In the genomic region with DNA sequence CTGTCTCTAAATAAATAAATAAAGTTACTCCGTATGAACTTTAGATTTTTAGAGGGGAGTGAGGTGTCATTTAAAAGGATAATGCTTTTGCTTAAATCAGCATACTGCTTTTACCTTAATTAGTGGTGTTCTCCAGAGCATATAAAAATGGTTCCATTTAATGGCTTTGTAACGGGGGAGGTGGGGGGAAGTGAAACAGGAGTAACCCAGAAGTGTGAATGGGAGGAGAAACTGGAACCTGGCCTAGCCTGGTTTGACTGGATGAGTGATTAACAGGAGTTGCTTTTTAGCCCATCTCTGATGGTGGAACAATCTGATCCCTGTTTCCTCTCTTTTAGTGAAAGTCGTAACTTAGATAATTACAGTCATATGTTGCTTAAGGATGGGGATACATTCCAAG, we compare ENCODE assay signal across 2 cellular contexts.
TF ChIP-seq lines count a peak whose summit lies in the region.

No MANE protein-coding gene starts in this region.

TF ChIP-seq in WTC11, 78 proteins besides CTCF, POLR2A, EP300 and RAD21:
- TF ChIP-seq ZNF317 (CRISPR knock-in tag; IDR thresholded peaks at IDR 0.05; ENCODE audit: borderline replicate concordance, low read depth) = no peak
- TF ChIP-seq ZNF263 (CRISPR knock-in tag; IDR thresholded peaks at IDR 0.05; ENCODE audit: low read depth) = no peak
- TF ChIP-seq NR3C1 (CRISPR knock-in tag; conservative IDR thresholded peaks at IDR 0.05; ENCODE audit: low read depth) = no peak
TF ChIP-seq in WTC11: peak in this region for 0.

TF ChIP-seq in HepG2, 621 proteins besides CTCF, POLR2A, EP300 and RAD21:
- TF ChIP-seq DR1 (CRISPR knock-in tag; IDR thresholded peaks at IDR 0.05) = no peak
- TF ChIP-seq SIN3A (IDR thresholded peaks at IDR 0.05; ENCODE audit: borderline replicate concordance, low read depth, low read length) = no peak
- TF ChIP-seq CSRNP2 (CRISPR knock-in tag; conservative IDR thresholded peaks at IDR 0.05; ENCODE audit: low read depth) = no peak
- no peak for TF ChIP-seq ZFAT (CRISPR knock-in tag; conservative IDR thresholded peaks at IDR 0.05)
- TF ChIP-seq UBTF (CRISPR knock-in tag; IDR thresholded peaks at IDR 0.05) = no peak
- no peak for TF ChIP-seq ZFYVE20 (CRISPR knock-in tag; IDR thresholded peaks at IDR 0.05; ENCODE audit: borderline replicate concordance, low read depth)
- TF ChIP-seq ZNF335 (CRISPR knock-in tag; IDR thresholded peaks at IDR 0.05) = no peak
- TF ChIP-seq ZNF780A (CRISPR knock-in tag; IDR thresholded peaks at IDR 0.05) = no peak
- no peak for TF ChIP-seq PCBP1 (IDR thresholded peaks at IDR 0.05; ENCODE audit: borderline replicate concordance, low read depth, low read length)
- TF ChIP-seq NFRKB (IDR thresholded peaks at IDR 0.05) = no peak
- no peak for TF ChIP-seq ZFX (CRISPR knock-in tag; IDR thresholded peaks at IDR 0.05; ENCODE audit: low read depth)
